15 cellular contexts compared by ENCODE assay signal in the genomic region with DNA sequence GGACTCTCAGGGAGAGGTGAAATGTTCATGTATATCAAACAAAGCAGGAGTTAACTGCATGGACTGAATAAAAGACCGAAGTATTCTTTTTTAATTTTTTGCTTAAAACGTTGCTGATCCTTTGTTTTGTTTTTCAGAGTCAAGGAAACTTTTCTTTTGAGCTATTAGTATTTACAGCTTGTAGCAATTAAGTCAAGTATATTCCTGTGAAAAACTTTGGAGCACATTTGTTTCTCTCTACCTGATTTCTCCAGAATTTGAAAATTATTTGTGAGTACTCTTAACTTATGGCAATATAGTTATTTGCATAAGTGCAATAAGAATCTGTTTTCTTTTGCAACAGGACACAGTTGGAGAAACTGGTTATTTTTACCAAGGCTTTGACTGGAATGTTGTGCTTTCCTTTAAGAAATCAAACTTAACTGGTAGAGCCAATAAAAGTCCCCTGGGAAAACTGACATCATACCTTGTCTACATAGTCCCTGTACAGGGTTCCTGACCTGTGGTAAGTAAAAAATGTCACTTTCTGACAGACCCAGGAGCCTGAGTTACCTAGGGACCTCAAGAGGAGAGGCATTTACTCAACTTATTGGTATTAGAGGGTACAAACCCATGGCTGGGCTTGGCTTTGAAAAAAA. TPM values are rescaled to one million over a fixed set of nuclear protein-coding genes. Genes with fewer than 3 reads are reported as not detected.
"Had no signal": no experiment of that assay in that cellular context is flagged by ENCODE, and none has a peak within 500 bp of the region (broad histone marks: within the 10 kb centered on the region; RNA-seq: fewer than 3 reads in every experiment).

No MANE protein-coding gene starts in this region.

RNA-seq across cellular contexts. Expression of a gene that starts 22.3 kb away (rescaled TPM):
- total RNA-seq: endothelial cell of umbilical vein; esophagus squamous epithelium; foreskin keratinocyte; heart left ventricle; left cardiac atrium; left lung; lower leg skin; lung microvascular endothelial cell; mesenteric fat pad; myocyte; naive thymus-derived CD8-positive, alpha-beta T cell; right cardiac atrium; ureter; vagina had no signal
- polyA plus RNA-seq: endothelial cell of umbilical vein; foreskin keratinocyte; heart left ventricle; naive thymus-derived CD8-positive, alpha-beta T cell; sigmoid colon had no signal
